In the genomic region with DNA sequence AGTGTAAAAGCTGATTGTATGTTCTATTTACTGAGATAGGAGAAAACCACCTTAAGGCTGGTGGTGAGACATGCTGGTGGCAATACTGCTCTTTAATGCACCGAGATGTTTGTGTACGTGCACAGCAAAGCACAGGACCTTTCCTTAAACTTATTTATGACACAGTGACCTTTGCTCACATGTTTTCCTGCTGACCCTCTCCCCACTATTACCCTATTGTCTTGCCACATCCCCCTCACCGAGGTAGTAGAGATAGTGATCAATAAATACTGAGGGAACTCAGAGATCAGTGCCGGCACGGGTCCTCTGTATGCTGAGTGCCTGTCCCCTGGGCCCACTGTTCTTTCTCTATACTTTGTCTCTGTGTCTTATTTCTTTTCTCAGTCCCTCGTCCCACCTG, we compare ENCODE assay signal across 8 cellular contexts. TPM values are rescaled to one million over a fixed set of nuclear protein-coding genes. Genes with fewer than 3 reads are reported as not detected.
"Had no signal": no experiment of that assay in that cellular context is flagged by ENCODE, and none has a peak within 500 bp of the region (broad histone marks: within the 10 kb centered on the region; RNA-seq: fewer than 3 reads in every experiment).

No MANE protein-coding gene starts in this region.

RNA-seq across cellular contexts. Expression of a gene that starts 38.6 kb away (rescaled TPM):
- total RNA-seq: HT1080, IMR-90, NCI-H460, PC-9, Peyer's patch, Right ventricle myocardium superior, RPMI7951, SJSA1 had no signal
- polyA plus RNA-seq: IMR-90 had no signal
